ENCODE assay signal across 8 cellular contexts in the genomic region with DNA sequence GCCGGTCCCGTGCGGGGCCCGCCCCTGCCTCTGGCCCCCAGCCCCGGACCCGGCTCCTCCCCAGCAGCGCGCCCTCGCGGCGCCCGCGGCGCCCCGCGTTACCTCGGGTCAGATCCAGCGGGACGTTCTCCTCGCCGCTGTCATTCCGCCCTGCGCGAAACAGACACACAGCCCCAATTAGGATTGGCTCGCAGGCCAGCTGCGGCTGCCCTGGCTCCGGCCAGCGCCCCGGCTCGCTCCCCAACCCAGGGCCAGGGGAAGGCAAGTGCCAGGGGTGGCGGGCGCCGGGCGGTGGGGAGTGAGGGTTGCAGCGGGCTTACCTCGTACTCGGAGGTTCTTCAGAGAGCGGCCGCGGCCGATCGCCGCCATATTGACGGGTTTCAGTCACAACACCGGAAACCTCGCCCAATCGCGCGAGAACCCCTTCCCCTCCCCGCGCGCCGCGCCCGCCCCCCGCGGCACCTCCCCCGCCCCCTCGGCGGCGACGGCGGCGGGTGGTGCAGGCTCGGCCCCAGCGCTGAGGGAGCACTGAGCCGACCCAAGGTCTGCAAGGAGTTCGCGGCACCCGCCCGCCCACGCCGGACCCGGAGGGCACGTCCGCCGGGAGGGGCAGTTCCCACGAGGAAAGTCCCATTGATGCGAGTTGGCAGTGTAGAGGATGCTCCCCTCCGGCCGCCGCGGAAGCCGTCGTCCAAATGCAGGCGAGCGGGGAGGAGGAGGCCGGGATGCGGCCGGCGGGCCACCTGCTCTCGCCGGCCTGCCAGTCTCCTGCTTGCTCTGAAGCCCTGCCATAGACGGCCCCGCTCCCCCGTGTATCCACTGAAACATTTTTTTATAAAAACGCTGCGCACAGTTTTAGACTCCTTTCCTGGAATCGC. TPM values are rescaled to one million over a fixed set of nuclear protein-coding genes. Genes with fewer than 3 reads are reported as not detected.
A peak's percentile ranks its signal among the peaks of the same experiment; 100 is the strongest.
DNase-seq lines count a peak whose midpoint lies in the region; ATAC-seq and TF ChIP-seq lines count a peak whose summit lies in the region.

A gene with protein sequence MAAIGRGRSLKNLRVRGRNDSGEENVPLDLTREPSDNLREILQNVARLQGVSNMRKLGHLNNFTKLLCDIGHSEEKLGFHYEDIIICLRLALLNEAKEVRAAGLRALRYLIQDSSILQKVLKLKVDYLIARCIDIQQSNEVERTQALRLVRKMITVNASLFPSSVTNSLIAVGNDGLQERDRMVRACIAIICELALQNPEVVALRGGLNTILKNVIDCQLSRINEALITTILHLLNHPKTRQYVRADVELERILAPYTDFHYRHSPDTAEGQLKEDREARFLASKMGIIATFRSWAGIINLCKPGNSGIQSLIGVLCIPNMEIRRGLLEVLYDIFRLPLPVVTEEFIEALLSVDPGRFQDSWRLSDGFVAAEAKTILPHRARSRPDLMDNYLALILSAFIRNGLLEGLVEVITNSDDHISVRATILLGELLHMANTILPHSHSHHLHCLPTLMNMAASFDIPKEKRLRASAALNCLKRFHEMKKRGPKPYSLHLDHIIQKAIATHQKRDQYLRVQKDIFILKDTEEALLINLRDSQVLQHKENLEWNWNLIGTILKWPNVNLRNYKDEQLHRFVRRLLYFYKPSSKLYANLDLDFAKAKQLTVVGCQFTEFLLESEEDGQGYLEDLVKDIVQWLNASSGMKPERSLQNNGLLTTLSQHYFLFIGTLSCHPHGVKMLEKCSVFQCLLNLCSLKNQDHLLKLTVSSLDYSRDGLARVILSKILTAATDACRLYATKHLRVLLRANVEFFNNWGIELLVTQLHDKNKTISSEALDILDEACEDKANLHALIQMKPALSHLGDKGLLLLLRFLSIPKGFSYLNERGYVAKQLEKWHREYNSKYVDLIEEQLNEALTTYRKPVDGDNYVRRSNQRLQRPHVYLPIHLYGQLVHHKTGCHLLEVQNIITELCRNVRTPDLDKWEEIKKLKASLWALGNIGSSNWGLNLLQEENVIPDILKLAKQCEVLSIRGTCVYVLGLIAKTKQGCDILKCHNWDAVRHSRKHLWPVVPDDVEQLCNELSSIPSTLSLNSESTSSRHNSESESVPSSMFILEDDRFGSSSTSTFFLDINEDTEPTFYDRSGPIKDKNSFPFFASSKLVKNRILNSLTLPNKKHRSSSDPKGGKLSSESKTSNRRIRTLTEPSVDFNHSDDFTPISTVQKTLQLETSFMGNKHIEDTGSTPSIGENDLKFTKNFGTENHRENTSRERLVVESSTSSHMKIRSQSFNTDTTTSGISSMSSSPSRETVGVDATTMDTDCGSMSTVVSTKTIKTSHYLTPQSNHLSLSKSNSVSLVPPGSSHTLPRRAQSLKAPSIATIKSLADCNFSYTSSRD (N-terminal part only) (minus strand): TSS at position 391 of the 878 bp plus-strand sequence. CDS start 22 bp downstream, at position 369.

- CTCF ChIA-PET in activated CD4-positive, alpha-beta T cell treated with anti-CD3 and anti-CD28 coated beads for 36 hours (lab: Charles Lee), result interaction anchor here (0.8 kb wide), 1 partner anchor 143 kb away, joined by 3 read pairs; no protein-coding TSS in a partner anchor

- DNase-seq in Ammon's horn (ENCODE audit: low spot score) (peak; percentile 94), GM19238 (ENCODE audit: insufficient read length, low spot score) (peak; percentile 80), NCI-H510A (lab: John Stamatoyannopoulos, UW) (peak; percentile 83), chondrocyte (ENCODE audit: low spot score) (peak; percentile 93), kidney tubule cell (ENCODE audit: low spot score) (peak; percentile 94)
- peak; percentile 97 for DNase-seq in activated CD4-positive, alpha-beta T cell treated with anti-CD3 and anti-CD28 coated beads for 36 hours
- DNase-seq in stimulated activated CD4-positive, alpha-beta T cell treated with anti-CD3 and anti-CD28 coated beads, Interleukin-1b, Interleukin-23, amount 100 ng/mL, for 24 hours (ENCODE audit: low read depth in 4 of 4, low spot score in 1 of 4), result peak; percentile 81 to 87 (median 84)

- H3K27me3 Mint-ChIP-seq in activated CD4-positive, alpha-beta T cell treated with anti-CD3 and anti-CD28 coated beads for 36 hours, result peaks cover 7% of the 10 kb centered on the region
- no peaks in the 10 kb centered on the region for H3K27me3 Mint-ChIP-seq in chondrocyte (ENCODE audit: low read depth)

- no peaks in the 10 kb centered on the region for H3K9me3 Mint-ChIP-seq in activated CD4-positive, alpha-beta T cell treated with anti-CD3 and anti-CD28 coated beads for 36 hours (ENCODE audit: low read depth)
- H3K9me3 Mint-ChIP-seq in chondrocyte (ENCODE audit: low read depth), result no peaks in the 10 kb centered on the region

- intact Hi-C loops in activated CD4-positive, alpha-beta T cell treated with anti-CD3 and anti-CD28 coated beads for 36 hours (cut with DNase I, micrococcal nuclease), result loop anchor here (1.0 to 10.0 kb wide), 10 partner anchors 33 to 1761 kb away; a partner anchor contains a TSS

- TF ChIP-seq CTCF in chondrocyte (IDR thresholded peaks at IDR 0.05), result no peak

- peaks cover 40% of the 10 kb centered on the region for H3K4me1 Mint-ChIP-seq in activated CD4-positive, alpha-beta T cell treated with anti-CD3 and anti-CD28 coated beads for 36 hours
- H3K4me1 Mint-ChIP-seq in chondrocyte (ENCODE audit: low read depth), result peaks cover 28% of the 10 kb centered on the region

- POLR2A ChIA-PET in activated CD4-positive, alpha-beta T cell treated with anti-CD3 and anti-CD28 coated beads for 36 hours (lab: Charles Lee), result no interaction called here

- peak; percentile 79 for ATAC-seq in HG03439 (IDR thresholded peaks at IDR 0.05; ENCODE audit: unreplicated experiment)
- ATAC-seq in activated CD4-positive, alpha-beta T cell treated with anti-CD3 and anti-CD28 coated beads for 36 hours, result peak; percentile 84

- H3K27ac Mint-ChIP-seq in activated CD4-positive, alpha-beta T cell treated with anti-CD3 and anti-CD28 coated beads for 36 hours, result peak within 1 kb of the TSS; percentile 99
- peak within 1 kb of the TSS; percentile 97 for H3K27ac Mint-ChIP-seq in chondrocyte (ENCODE audit: unreplicated experiment)

- H3K4me3 Mint-ChIP-seq in activated CD4-positive, alpha-beta T cell treated with anti-CD3 and anti-CD28 coated beads for 36 hours, result peak within 1 kb of the TSS; percentile 96
- H3K4me3 Mint-ChIP-seq in chondrocyte (ENCODE audit: unreplicated experiment), result peak within 1 kb of the TSS; percentile 96

- H3K36me3 Mint-ChIP-seq in activated CD4-positive, alpha-beta T cell treated with anti-CD3 and anti-CD28 coated beads for 36 hours (ENCODE audit: low read depth), result peaks cover 12% of the 10 kb centered on the region
- H3K36me3 Mint-ChIP-seq in chondrocyte (ENCODE audit: low read depth), result no peaks in the 10 kb centered on the region

RNA-seq across cellular contexts. Expression of the gene that starts here (rescaled TPM):
- total RNA-seq in activated CD4-positive, alpha-beta T cell treated with anti-CD3 and anti-CD28 coated beads for 36 hours, result 10 to 100 TPM; 23.2 to 28.5 TPM
- 22.9 to 25.2 TPM (median 23.6 TPM) in 3 replicates for total RNA-seq in chondrocyte

Comparison
In these comparisons a context has a peak if more than half of its experiments do, and no peak if none do; other contexts are left out.
1. Peak in every context shown above with its lines: DNase-seq and ATAC-seq.